In the genomic region with DNA sequence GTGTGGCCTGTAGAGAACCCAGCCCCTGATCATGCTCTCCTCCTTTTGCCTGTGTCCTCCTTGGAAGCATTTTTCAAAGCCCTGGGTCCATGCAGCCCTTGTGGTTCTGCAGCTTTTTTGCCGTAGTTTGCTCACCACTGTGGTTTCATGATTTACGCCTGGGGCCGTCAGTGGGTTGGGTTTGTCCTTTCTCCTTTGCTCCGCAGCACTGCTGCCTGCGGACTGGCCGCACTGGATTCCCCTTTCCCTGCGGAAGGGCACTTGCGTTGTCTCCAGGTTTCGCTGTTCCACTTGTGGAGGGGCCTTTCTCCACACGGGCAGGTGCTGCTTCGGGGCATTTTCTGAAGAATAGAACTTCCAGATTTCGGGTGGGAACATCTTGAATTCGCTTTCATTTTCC, we compare ENCODE assay signal across 24 cellular contexts.
DNase-seq lines count a peak whose midpoint lies in the region.
"Had no signal": no experiment of that assay in that cellular context is flagged by ENCODE, and none has a peak within 500 bp of the region (broad histone marks: within the 10 kb centered on the region; RNA-seq: fewer than 3 reads in every experiment).

No MANE protein-coding gene starts in this region.

- 0 out of 2 replicates have a peak, but pooled peaks cover 3% of the 10 kb centered on the region for H3K9me3 ChIP-seq in SK-N-MC (ENCODE audit: low read depth, low read length)

- peak overlapping the region; percentile 79; the same call in 1 of the 2 replicates for H3K27ac ChIP-seq in SK-N-MC
- H3K27ac ChIP-seq: ascending aorta, C4-2B, parathyroid adenoma, right atrium auricular region had no signal

- H3K27me3 Mint-ChIP-seq in T-helper 1 cell treated with Interleukin-12 subunit alpha and Interleukin-12 subunit beta and Interleukin-4 antibody, amounts not matched to agents 30 μg/mL and 1 μg/mL, for 36 hours (ENCODE audit: low read depth), result peaks cover 4% of the 10 kb centered on the region

- H3K36me3 ChIP-seq in SK-N-MC (ENCODE audit: insufficient read depth, low read length), result peaks cover 9% of the 10 kb centered on the region
- H3K36me3 ChIP-seq: ascending aorta, right atrium auricular region had no signal

- peaks cover 4% of the 10 kb centered on the region for H3K4me1 Mint-ChIP-seq in T-helper 1 cell treated with Interleukin-12 subunit alpha and Interleukin-12 subunit beta and Interleukin-4 antibody, amounts not matched to agents 30 μg/mL and 1 μg/mL, for 36 hours (ENCODE audit: low read depth)
- H3K4me1 Mint-ChIP-seq: nephron had no signal

- no peaks in the 10 kb centered on the region for H3K36me3 Mint-ChIP-seq in T-helper 1 cell treated with Interleukin-12 subunit alpha and Interleukin-12 subunit beta and Interleukin-4 antibody, amounts not matched to agents 30 μg/mL and 1 μg/mL, for 36 hours (ENCODE audit: low read depth)
- H3K36me3 Mint-ChIP-seq: activated naive CD4-positive, alpha-beta T cell treated with anti-CD3 and anti-CD28 coated beads, Interleukin-2, amount 10 ng/mL, durations not matched to agents 7 days and 5 days had no signal

- H3K9me3 Mint-ChIP-seq in T-helper 1 cell treated with Interleukin-12 subunit alpha and Interleukin-12 subunit beta and Interleukin-4 antibody, amounts not matched to agents 30 μg/mL and 1 μg/mL, for 36 hours, result peaks cover 17% of the 10 kb centered on the region

- H3K27ac Mint-ChIP-seq in T-helper 1 cell treated with Interleukin-12 subunit alpha and Interleukin-12 subunit beta and Interleukin-4 antibody, amounts not matched to agents 30 μg/mL and 1 μg/mL, for 36 hours, result no peak overlapping the region
- H3K27ac Mint-ChIP-seq: activated naive CD4-positive, alpha-beta T cell treated with anti-CD3 and anti-CD28 coated beads, Interleukin-2, amount 10 ng/mL, durations not matched to agents 7 days and 5 days; activated T-cell treated with anti-CD3 and anti-CD28 coated beads, Interleukin-2, amount 50 U/mL, for 72 hours; nephron had no signal

- H3K9ac ChIP-seq in SK-N-MC (ENCODE audit: insufficient read length), result no peak overlapping the region
- H3K9ac ChIP-seq: parathyroid adenoma had no signal

- H3K4me3 Mint-ChIP-seq in T-helper 1 cell treated with Interleukin-12 subunit alpha and Interleukin-12 subunit beta and Interleukin-4 antibody, amounts not matched to agents 30 μg/mL and 1 μg/mL, for 36 hours, result peak overlapping the region; percentile 26
- H3K4me3 Mint-ChIP-seq: activated naive CD4-positive, alpha-beta T cell treated with anti-CD3 and anti-CD28 coated beads, Interleukin-2, amount 10 ng/mL, durations not matched to agents 7 days and 5 days; activated T-cell treated with anti-CD3 and anti-CD28 coated beads, Interleukin-2, amount 50 U/mL, for 72 hours; GM23338; nephron had no signal

- no peak for DNase-seq in T-helper 1 cell
- peak; percentile 43 for DNase-seq in Daoy (ENCODE audit: low read depth)
- DNase-seq in SK-N-MC (ENCODE audit: low read depth, low spot score), result no peak
- DNase-seq in left kidney (ENCODE audit: low read depth, low spot score), result peak; percentile 18
- DNase-seq in NCI-H1417 treated with DMSO at 0.1 percent for 48 hours (lab: John Stamatoyannopoulos, UW), result no peak
- DNase-seq in NOMO-1 (lab: John Stamatoyannopoulos, UW; ENCODE audit: unreplicated experiment in 2 of 2), result no peak
- no peak for DNase-seq in activated CD8-positive, alpha-beta memory T cell treated with anti-CD3 and anti-CD28 coated beads, Interleukin-2, amount 50 U/mL, for 48 hours
- DNase-seq: 8988T; activated naive CD4-positive, alpha-beta T cell treated with anti-CD3 and anti-CD28 coated beads, Interleukin-2, amount 10 ng/mL, durations not matched to agents 7 days and 5 days; activated T-cell treated with anti-CD3 and anti-CD28 coated beads, Interleukin-2, amount 50 U/mL, for 72 hours; Calu3; hippocampal formation; KG1; midbrain; NCI-H510A treated with DMSO at 0.1 percent for 48 hours; NK-92 treated with Interleukin-12 subunit alpha and Interleukin-12 subunit beta, amount 100 ng/mL, for 24 hours; SIG-M5 had no signal

- H3K4me3 ChIP-seq in SK-N-MC, result peak overlapping the region; percentile 76
- H3K4me3 ChIP-seq: ascending aorta, GM23338, right atrium auricular region had no signal

Comparison
In these comparisons a context has a peak if more than half of its experiments do, and no peak if none do; other contexts are left out.
1. DNase-seq: peak in Daoy (single experiment) and left kidney (single experiment); none in T-helper 1 cell (0 of 5), SK-N-MC (single experiment), NCI-H1417 treated with DMSO at 0.1 percent for 48 hours (single experiment), NOMO-1 (0 of 2) and activated CD8-positive, alpha-beta memory T cell treated with anti-CD3 and anti-CD28 coated beads, Interleukin-2, amount 50 U/mL, for 48 hours (single experiment).